13 cellular contexts compared by ENCODE assay signal in the genomic region with DNA sequence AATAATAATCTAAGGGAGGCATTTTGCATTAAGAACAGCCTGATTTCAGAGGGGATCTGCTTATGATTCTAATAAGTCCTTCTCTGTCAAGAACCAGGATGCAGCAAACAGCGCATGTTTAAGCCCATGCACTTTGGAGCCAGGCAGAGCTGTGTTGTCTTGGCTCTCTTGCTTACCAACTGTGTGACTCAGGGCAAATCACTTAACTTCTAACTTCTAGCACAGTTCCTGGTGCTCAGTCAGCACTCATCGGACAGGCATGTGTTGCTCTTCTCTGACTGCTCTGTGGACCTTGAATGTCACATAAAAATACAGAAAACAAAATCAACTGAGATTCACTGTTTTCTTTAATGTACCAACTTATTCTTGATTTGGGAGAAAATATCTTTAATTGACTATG. TPM values are rescaled to one million over a fixed set of nuclear protein-coding genes. Genes with fewer than 3 reads are reported as not detected.
DNase-seq lines count a peak whose midpoint lies in the region; ATAC-seq and TF ChIP-seq lines count a peak whose summit lies in the region.
"Had no signal": no experiment of that assay in that cellular context is flagged by ENCODE, and none has a peak within 500 bp of the region (broad histone marks: within the 10 kb centered on the region; RNA-seq: fewer than 3 reads in every experiment).

No MANE protein-coding gene starts in this region.

- H3K36me3 ChIP-seq in ACC112 (ENCODE audit: insufficient read depth, low read length) (no peaks in the 10 kb centered on the region), RWPE2 (ENCODE audit: low read depth) (no peaks in the 10 kb centered on the region)
- H3K36me3 ChIP-seq: upper lobe of right lung had no signal

- H2AFZ ChIP-seq in ACC112 (ENCODE audit: low read length, unreplicated experiment): no peak overlapping the region

- no peaks in the 10 kb centered on the region for H3K79me2 ChIP-seq in ACC112 (ENCODE audit: control insufficient read depth, insufficient read depth, low read length, unreplicated experiment)

- ATAC-seq in RWPE2 (ENCODE audit: low read depth) (peak; percentile 91), HG03175 (IDR thresholded peaks at IDR 0.05; ENCODE audit: unreplicated experiment) (no peak), GM19452 (IDR thresholded peaks at IDR 0.05; ENCODE audit: unreplicated experiment) (no peak)
- ATAC-seq: activated CD4-positive, alpha-beta T cell treated with anti-CD3 and anti-CD28 coated beads for 36 hours; upper lobe of right lung had no signal

- H3K9me3 ChIP-seq in RWPE2 (ENCODE audit: severe bottlenecking): no peaks in the 10 kb centered on the region
- H3K9me3 ChIP-seq: upper lobe of right lung had no signal

- DNase-seq in RWPE2 (ENCODE audit: low spot score): no peak
- DNase-seq in fibroblast of peridontal ligament (ENCODE audit: extremely low read depth): peak; percentile 63
- DNase-seq in mucosa of gallbladder (ENCODE audit: low spot score): peak; percentile 45
- no peak for DNase-seq in DMS79 treated with DMSO at 0.1 percent for 48 hours (lab: John Stamatoyannopoulos, UW)
- DNase-seq in activated T-cell treated with anti-CD3 and anti-CD28 coated beads, Interleukin-2, amount 50 U/mL, for 48 hours: no peak
- DNase-seq: activated CD4-positive, alpha-beta T cell treated with anti-CD3 and anti-CD28 coated beads for 36 hours; activated naive CD8-positive, alpha-beta T cell treated with anti-CD3 and anti-CD28 coated beads, Interleukin-2, amount 10 ng/mL, durations not matched to agents 7 days and 5 days; KG1; stimulated activated CD4-positive, alpha-beta T cell treated with anti-CD3 and anti-CD28 coated beads, Interleukin-4, amount 100 ng/mL, for 1 hour; upper lobe of right lung had no signal

- peaks cover 15% of the 10 kb centered on the region for H3K4me1 ChIP-seq in ACC112 (ENCODE audit: control insufficient read depth, insufficient read depth, low read length, unreplicated experiment)
- H3K4me1 ChIP-seq in RWPE2 (ENCODE audit: insufficient read depth, poor library complexity, severe bottlenecking): peaks cover 13% of the 10 kb centered on the region
- H3K4me1 ChIP-seq: upper lobe of right lung had no signal

- no peak for TF ChIP-seq CTCF in RWPE2 (IDR thresholded peaks at IDR 0.05; ENCODE audit: poor library complexity, severe bottlenecking)

- H3K27ac ChIP-seq in ACC112 (ENCODE audit: low read depth, low read length) (0 out of 2 replicates have a peak overlapping the region, but pooled peaks have one; percentile 9), RWPE2 (ENCODE audit: poor library complexity, severe bottlenecking) (no peak overlapping the region)
- H3K27ac ChIP-seq: upper lobe of right lung had no signal

- H3K27me3 ChIP-seq in ACC112 (ENCODE audit: insufficient read depth, low read length) (no peaks in the 10 kb centered on the region), RWPE2 (ENCODE audit: insufficient read depth, poor library complexity, severe bottlenecking) (no peaks in the 10 kb centered on the region)
- H3K27me3 ChIP-seq: upper lobe of right lung had no signal

- H3K4me3 ChIP-seq in ACC112 (ENCODE audit: low read depth, low read length) (0 out of 2 replicates have a peak overlapping the region, but pooled peaks have one; percentile 8), RWPE2 (ENCODE audit: severe bottlenecking) (no peak overlapping the region)
- H3K4me3 ChIP-seq: upper lobe of right lung had no signal

RNA-seq across cellular contexts. Expression of a gene that starts 56.4 kb away (rescaled TPM):
- 171 TPM for total RNA-seq in mucosa of gallbladder

Comparison
In these comparisons a context has a peak if more than half of its experiments do, and no peak if none do; other contexts are left out.
1. DNase-seq: peak in fibroblast of peridontal ligament (single experiment) and mucosa of gallbladder (single experiment); none in RWPE2 (single experiment), DMS79 treated with DMSO at 0.1 percent for 48 hours (single experiment) and activated T-cell treated with anti-CD3 and anti-CD28 coated beads, Interleukin-2, amount 50 U/mL, for 48 hours (0 of 2).